In the genomic region with DNA sequence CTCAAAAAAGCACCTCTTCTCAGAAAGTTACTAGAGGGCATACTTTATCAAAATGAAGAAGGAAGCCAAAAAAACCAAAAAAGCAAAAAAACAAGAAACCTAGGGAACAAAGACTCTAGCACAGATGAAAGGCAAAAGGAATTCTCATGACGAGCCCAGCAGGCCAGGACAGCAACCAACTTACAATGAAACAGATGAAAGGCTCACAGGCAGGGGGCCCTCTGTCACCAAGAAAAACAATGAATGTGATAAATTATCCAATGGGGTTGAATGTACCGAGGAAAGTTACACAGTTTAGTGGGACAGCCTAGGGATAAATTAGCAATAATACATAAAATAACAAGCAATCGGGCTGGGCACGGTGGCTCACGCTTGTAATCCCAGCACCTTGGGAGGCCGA, we compare ENCODE assay signal across 1 cellular context.
TF ChIP-seq lines count a peak whose summit lies in the region.

No MANE protein-coding gene starts in this region.

TF ChIP-seq in H1, 55 proteins besides CTCF, POLR2A, EP300 and RAD21:
- no peak for TF ChIP-seq TBP (IDR thresholded peaks at IDR 0.05; ENCODE audit: low read depth, low read length)
- TF ChIP-seq, protein P1, sequence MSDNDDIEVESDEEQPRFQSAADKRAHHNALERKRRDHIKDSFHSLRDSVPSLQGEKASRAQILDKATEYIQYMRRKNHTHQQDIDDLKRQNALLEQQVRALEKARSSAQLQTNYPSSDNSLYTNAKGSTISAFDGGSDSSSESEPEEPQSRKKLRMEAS (IDR thresholded peaks at IDR 0.05) = no peak
- TF ChIP-seq TEAD4 (IDR thresholded peaks at IDR 0.05; ENCODE audit: low read depth, low read length) = no peak
- no peak for TF ChIP-seq SAP30 (IDR thresholded peaks at IDR 0.05; ENCODE audit: insufficient read depth, insufficient replicate concordance, low read length)
